2 cellular contexts compared by ENCODE assay signal in the genomic region with DNA sequence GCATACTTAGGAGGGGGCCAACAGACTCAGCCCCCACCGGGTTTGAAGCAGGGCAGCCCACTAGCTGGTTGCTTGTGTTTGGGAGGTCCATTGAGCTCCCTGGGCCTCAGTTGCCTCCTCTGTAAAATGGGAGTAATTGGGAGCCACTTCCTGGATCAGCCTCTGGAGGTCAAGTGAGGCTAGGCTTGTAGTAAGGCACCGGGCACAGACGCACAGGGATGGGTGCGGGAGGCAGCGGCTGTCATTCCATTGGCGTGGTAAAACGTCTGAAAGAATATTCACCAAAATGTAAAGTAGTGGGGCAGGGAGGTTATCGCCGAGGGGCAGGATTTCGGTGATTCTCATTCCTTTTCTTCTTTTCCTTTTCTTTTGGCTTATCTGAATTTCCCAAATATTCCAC.
TF ChIP-seq lines count a peak whose summit lies in the region.

No MANE protein-coding gene starts in this region.

TF ChIP-seq in HepG2, 621 proteins besides CTCF, POLR2A, EP300 and RAD21:
- TF ChIP-seq ARID5B (CRISPR knock-in tag; IDR thresholded peaks at IDR 0.05) (no peak), ZNF639 (CRISPR knock-in tag; conservative IDR thresholded peaks at IDR 0.05) (no peak), ZNF629 (CRISPR knock-in tag; conservative IDR thresholded peaks at IDR 0.05) (peak; percentile 60; the same call in 1 of the 2 replicates), THAP8 (CRISPR knock-in tag; IDR thresholded peaks at IDR 0.05; ENCODE audit: borderline replicate concordance) (no peak), DBP (CRISPR knock-in tag; IDR thresholded peaks at IDR 0.05; ENCODE audit: not compliant biosample characterization) (no peak)

TF ChIP-seq in SK-N-SH treated with all-trans-retinoic acid at 6 μM for 48 hours, 23 proteins besides CTCF, POLR2A, EP300 and RAD21:
- TF ChIP-seq ZNF70 (CRISPR knock-in tag; IDR thresholded peaks at IDR 0.05) (0 out of 2 replicates have a peak, but pooled peaks have one; percentile 9), TCF4 (CRISPR knock-in tag; IDR thresholded peaks at IDR 0.05; ENCODE audit: borderline replicate concordance) (no peak)
TF ChIP-seq in SK-N-SH treated with all-trans-retinoic acid at 6 μM for 48 hours: peak in this region for 1.
